5 cellular contexts compared by ENCODE assay signal in the genomic region with DNA sequence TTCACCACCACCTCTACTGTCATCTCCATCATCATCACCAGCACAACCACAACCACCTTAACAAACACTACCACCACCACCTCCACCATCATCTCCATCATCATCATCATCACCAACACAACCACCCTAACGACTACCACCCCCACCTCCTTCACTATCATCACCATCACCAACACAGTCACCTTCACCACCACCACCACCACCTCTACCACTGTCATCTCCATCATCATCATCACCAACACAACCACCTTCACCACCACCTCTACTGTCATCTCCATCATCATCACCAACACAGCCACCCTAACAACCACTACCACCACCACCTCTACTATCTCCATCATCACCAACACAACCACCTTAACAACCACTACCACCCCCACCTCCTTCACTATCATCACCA.
DNase-seq lines count a peak whose midpoint lies in the region; ATAC-seq, FAIRE-seq and TF ChIP-seq lines count a peak whose summit lies in the region.
"Not testable (repeated sequence)": the region's sequence is repeated elsewhere in the genome, so short reads cannot be mapped to it uniquely, and the experiment has no call there.

No MANE protein-coding gene starts in this region.

- CTCF ChIA-PET in HEK293 (lab: Yijun Ruan, JAX); activated CD8-positive, alpha-beta T cell treated with anti-CD3 and anti-CD28 coated beads for 36 hours (lab: Charles Lee); HepG2 (lab: Yijun Ruan, JAX; ENCODE audit: low intra/inter-chr PET ratio, low total read pairs): not testable (repeated sequence)

- H4K20me1 ChIP-seq in HepG2 (ENCODE audit: insufficient read depth, low read length), result not testable (repeated sequence)

- not testable (repeated sequence) for TF ChIP-seq RAD21 in HepG2 (CRISPR knock-in tag; IDR thresholded peaks at IDR 0.05)

- H3K9me3 Mint-ChIP-seq in activated CD8-positive, alpha-beta T cell treated with anti-CD3 and anti-CD28 coated beads for 36 hours; immature natural killer cell: not testable (repeated sequence)

- not testable (repeated sequence) for H3K27ac ChIP-seq in HEK293 (ENCODE audit: extremely low read depth, low read depth, low read length); HepG2 (ENCODE audit: extremely low read length, insufficient read depth, low read length)

- not testable (repeated sequence) for H2AFZ ChIP-seq in HepG2 (ENCODE audit: low read length)

- H3K36me3 Mint-ChIP-seq in activated CD8-positive, alpha-beta T cell treated with anti-CD3 and anti-CD28 coated beads for 36 hours (ENCODE audit: low read depth), result peaks cover 11% of the 10 kb centered on the region
- peaks cover 6 to 13% (median 11%) of the 10 kb centered on the region in 3 donors for H3K36me3 Mint-ChIP-seq in immature natural killer cell

- H3K4me1 ChIP-seq in HEK293 (ENCODE audit: control insufficient read depth, insufficient read depth, low read length); HepG2 (ENCODE audit: insufficient read depth, low read length): not testable (repeated sequence)

- in situ Hi-C loops in HepG2 (cut with HindIII; ENCODE audit: extremely low pct_ligation_motif_present, low pct_unique_long_range_greater_than_20kb), result not testable (repeated sequence)

- not testable (repeated sequence) for H3K4me3 Mint-ChIP-seq in activated CD8-positive, alpha-beta T cell treated with anti-CD3 and anti-CD28 coated beads for 36 hours; immature natural killer cell

- H3K27me3 ChIP-seq in HepG2 (ENCODE audit: control insufficient read depth in 1 of 2, insufficient read depth in 2 of 2, low read length in 2 of 2), result not testable (repeated sequence)

- POLR2A ChIA-PET in HEK293 (lab: Yijun Ruan, JAX); activated CD8-positive, alpha-beta T cell treated with anti-CD3 and anti-CD28 coated beads for 36 hours (lab: Charles Lee); HepG2 (lab: Yijun Ruan, JAX): not testable (repeated sequence)

- TF ChIP-seq CTCF in HEK293 (tag by site-specific recombination; IDR thresholded peaks at IDR 0.05); activated CD8-positive, alpha-beta T cell treated with anti-CD3 and anti-CD28 coated beads for 36 hours (IDR thresholded peaks at IDR 0.05); HepG2 (CRISPR knock-in tag; IDR thresholded peaks at IDR 0.05): not testable (repeated sequence)

- peak; percentile 9 for DNase-seq in activated CD8-positive, alpha-beta T cell treated with anti-CD3 and anti-CD28 coated beads for 36 hours
- peak; percentile 19 to 41 (median 30) for DNase-seq in immature natural killer cell
- DNase-seq in HepG2 (ENCODE audit: low spot score); urothelium cell line (ENCODE audit: low spot score): not testable (repeated sequence)

- H3K36me3 ChIP-seq in HEK293 (ENCODE audit: control insufficient read depth in 2 of 2, insufficient read depth in 1 of 2, low read length in 2 of 2), result peaks cover 7 to 41% of the 10 kb centered on the region in 2 experiments; a peak in 2 of 3 replicates
- not testable (repeated sequence) for H3K36me3 ChIP-seq in HepG2 (replicated peaks in 1 of 2; ENCODE audit: control insufficient read depth in 1 of 2, insufficient read depth in 2 of 2, low read length in 2 of 2)

- H3K4me3 ChIP-seq in HEK293 (ENCODE audit: low read depth, low read length); HepG2 (replicated peaks in 1 of 3; ENCODE audit: insufficient read depth in 1 of 3, low read depth in 2 of 3, low read length in 3 of 3): not testable (repeated sequence)

- not testable (repeated sequence) for FAIRE-seq in HepG2 (lab: Jason Lieb, UNC)
- peak; percentile 99 for FAIRE-seq in urothelium cell line (lab: Jason Lieb, UNC)

- H3K27me3 Mint-ChIP-seq in activated CD8-positive, alpha-beta T cell treated with anti-CD3 and anti-CD28 coated beads for 36 hours; immature natural killer cell (ENCODE audit: low read depth in 3 of 3): not testable (repeated sequence)

- TF ChIP-seq EP300 in HepG2 (IDR thresholded peaks at IDR 0.05; ENCODE audit: low read depth in 2 of 2, low read length in 2 of 2); HepG2 (CRISPR knock-in tag; IDR thresholded peaks at IDR 0.05; ENCODE audit: borderline replicate concordance): not testable (repeated sequence)

- 84% methylated on average over 1 of the region's 1 CpG for WGBS in HepG2 (ENCODE audit: low lambda C conversion rate)

- intact Hi-C loops in activated CD8-positive, alpha-beta T cell treated with anti-CD3 and anti-CD28 coated beads for 36 hours (cut with micrococcal nuclease); HepG2 (cut with micrococcal nuclease; ENCODE audit: unreplicated experiment): not testable (repeated sequence)

- not testable (repeated sequence) for TF ChIP-seq POLR2A in HepG2 (IDR thresholded peaks at IDR 0.05; ENCODE audit: insufficient read depth in 1 of 2, low read depth in 2 of 2, low read length in 2 of 2)

- not testable (repeated sequence) for BruUV-seq in HepG2 (replicated peaks; lab: Mats Ljungman, UMichigan)

- not testable (repeated sequence) for H3K79me2 ChIP-seq in HepG2 (ENCODE audit: insufficient read depth, low read length)

- not testable (repeated sequence) for H3K4me2 ChIP-seq in HepG2 (ENCODE audit: low read depth, low read length)

- not testable (repeated sequence) for ATAC-seq in activated CD8-positive, alpha-beta T cell treated with anti-CD3 and anti-CD28 coated beads for 36 hours; HepG2

- H3K4me1 Mint-ChIP-seq in activated CD8-positive, alpha-beta T cell treated with anti-CD3 and anti-CD28 coated beads for 36 hours (ENCODE audit: low read depth); immature natural killer cell: not testable (repeated sequence)

- not testable (repeated sequence) for H3K27ac Mint-ChIP-seq in activated CD8-positive, alpha-beta T cell treated with anti-CD3 and anti-CD28 coated beads for 36 hours; immature natural killer cell

- H3K9me3 ChIP-seq in HEK293 (ENCODE audit: control insufficient read depth, insufficient read depth, low read depth, low read length); HepG2 (ENCODE audit: low read length): not testable (repeated sequence)

- not testable (repeated sequence) for H3K9ac ChIP-seq in HepG2 (ENCODE audit: insufficient read depth, low read depth, low read length)

TF ChIP-seq in HEK293, 187 proteins besides CTCF, POLR2A, EP300 and RAD21:
- TF ChIP-seq, protein P1, sequence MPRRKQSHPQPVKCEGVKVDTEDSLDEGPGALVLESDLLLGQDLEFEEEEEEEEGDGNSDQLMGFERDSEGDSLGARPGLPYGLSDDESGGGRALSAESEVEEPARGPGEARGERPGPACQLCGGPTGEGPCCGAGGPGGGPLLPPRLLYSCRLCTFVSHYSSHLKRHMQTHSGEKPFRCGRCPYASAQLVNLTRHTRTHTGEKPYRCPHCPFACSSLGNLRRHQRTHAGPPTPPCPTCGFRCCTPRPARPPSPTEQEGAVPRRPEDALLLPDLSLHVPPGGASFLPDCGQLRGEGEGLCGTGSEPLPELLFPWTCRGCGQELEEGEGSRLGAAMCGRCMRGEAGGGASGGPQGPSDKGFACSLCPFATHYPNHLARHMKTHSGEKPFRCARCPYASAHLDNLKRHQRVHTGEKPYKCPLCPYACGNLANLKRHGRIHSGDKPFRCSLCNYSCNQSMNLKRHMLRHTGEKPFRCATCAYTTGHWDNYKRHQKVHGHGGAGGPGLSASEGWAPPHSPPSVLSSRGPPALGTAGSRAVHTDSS (tag by site-specific recombination; IDR thresholded peaks at IDR 0.05), result peak; percentile 64; the same call in 1 of the 2 replicates

TF ChIP-seq in HepG2, 621 proteins besides CTCF, POLR2A, EP300 and RAD21:
- peak; percentile 80 for TF ChIP-seq CREB1 (IDR thresholded peaks at IDR 0.05)
- not testable (repeated sequence) for TF ChIP-seq CREB1 (CRISPR knock-in tag; IDR thresholded peaks at IDR 0.05)
TF ChIP-seq in HepG2: peak in this region for 1; not testable (repeated sequence) for 620.
